In the genomic region with DNA sequence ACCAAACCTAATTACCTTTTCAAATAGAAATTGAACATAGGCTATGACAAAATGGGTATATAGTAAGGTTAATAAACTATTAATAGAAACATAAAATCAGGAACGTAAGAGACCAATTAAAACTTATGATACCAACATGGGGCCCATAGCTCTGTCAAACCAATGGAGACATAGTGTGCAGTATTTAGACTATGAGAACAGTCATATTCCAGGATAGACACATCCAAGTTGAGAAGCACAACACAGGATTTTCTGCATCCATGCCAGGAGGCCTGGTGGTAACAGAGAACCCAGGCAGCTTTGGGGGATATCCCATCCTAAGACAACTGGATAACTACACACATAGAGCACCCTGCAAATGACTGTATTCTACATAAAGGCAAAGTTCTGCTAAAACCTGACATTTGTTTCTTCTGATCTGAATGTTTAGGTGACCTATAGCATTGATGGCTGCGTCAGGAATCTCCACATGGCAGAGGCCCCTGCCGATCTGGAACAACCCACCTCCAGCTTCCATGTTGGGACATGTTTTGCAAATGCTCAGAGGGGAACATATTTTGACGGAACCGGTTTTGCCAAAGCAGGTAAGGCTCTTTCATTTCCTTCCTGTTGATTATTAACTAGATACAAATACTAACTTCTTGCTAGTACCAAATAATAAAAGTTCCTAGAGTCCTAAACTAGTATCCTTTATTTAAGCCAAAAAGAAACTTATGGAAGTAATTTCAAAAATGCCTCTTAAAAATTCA, we compare ENCODE assay signal across 1 cellular context.
TF ChIP-seq lines count a peak whose summit lies in the region.

No MANE protein-coding gene starts in this region.

TF ChIP-seq in H1, 55 proteins besides CTCF, POLR2A, EP300 and RAD21:
- no peak for TF ChIP-seq SRF (IDR thresholded peaks at IDR 0.05; ENCODE audit: low read depth, low read length)
- TF ChIP-seq BRCA1 (IDR thresholded peaks at IDR 0.05; ENCODE audit: low read depth, low read length) = no peak
- no peak for TF ChIP-seq JUND (IDR thresholded peaks at IDR 0.05; ENCODE audit: low read length)
- TF ChIP-seq CREB1 (IDR thresholded peaks at IDR 0.05) = no peak
- TF ChIP-seq CEBPB (IDR thresholded peaks at IDR 0.05; ENCODE audit: low read depth, low read length) = no peak
- no peak for TF ChIP-seq YY1 (IDR thresholded peaks at IDR 0.05; ENCODE audit: low read depth, low read length)
- TF ChIP-seq, protein P1, sequence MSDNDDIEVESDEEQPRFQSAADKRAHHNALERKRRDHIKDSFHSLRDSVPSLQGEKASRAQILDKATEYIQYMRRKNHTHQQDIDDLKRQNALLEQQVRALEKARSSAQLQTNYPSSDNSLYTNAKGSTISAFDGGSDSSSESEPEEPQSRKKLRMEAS (IDR thresholded peaks at IDR 0.05) = no peak
- no peak for TF ChIP-seq KDM5A (IDR thresholded peaks at IDR 0.05; ENCODE audit: low read length)
- no peak for TF ChIP-seq JUN (IDR thresholded peaks at IDR 0.05; ENCODE audit: low read depth, low read length)
- TF ChIP-seq GABPA (IDR thresholded peaks at IDR 0.05; ENCODE audit: borderline replicate concordance, insufficient read depth, low read length) = no peak
- TF ChIP-seq, protein P2, sequence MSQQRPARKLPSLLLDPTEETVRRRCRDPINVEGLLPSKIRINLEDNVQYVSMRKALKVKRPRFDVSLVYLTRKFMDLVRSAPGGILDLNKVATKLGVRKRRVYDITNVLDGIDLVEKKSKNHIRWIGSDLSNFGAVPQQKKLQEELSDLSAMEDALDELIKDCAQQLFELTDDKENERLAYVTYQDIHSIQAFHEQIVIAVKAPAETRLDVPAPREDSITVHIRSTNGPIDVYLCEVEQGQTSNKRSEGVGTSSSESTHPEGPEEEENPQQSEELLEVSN (IDR thresholded peaks at IDR 0.05) = no peak
- TF ChIP-seq POU5F1 (IDR thresholded peaks at IDR 0.05; ENCODE audit: low read depth, low read length) = no peak
- TF ChIP-seq, protein P3, sequence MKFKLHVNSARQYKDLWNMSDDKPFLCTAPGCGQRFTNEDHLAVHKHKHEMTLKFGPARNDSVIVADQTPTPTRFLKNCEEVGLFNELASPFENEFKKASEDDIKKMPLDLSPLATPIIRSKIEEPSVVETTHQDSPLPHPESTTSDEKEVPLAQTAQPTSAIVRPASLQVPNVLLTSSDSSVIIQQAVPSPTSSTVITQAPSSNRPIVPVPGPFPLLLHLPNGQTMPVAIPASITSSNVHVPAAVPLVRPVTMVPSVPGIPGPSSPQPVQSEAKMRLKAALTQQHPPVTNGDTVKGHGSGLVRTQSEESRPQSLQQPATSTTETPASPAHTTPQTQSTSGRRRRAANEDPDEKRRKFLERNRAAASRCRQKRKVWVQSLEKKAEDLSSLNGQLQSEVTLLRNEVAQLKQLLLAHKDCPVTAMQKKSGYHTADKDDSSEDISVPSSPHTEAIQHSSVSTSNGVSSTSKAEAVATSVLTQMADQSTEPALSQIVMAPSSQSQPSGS (IDR thresholded peaks at IDR 0.05; ENCODE audit: low read length) = no peak
